Comparison of ENCODE assay signal across 8 cellular contexts in the genomic region with DNA sequence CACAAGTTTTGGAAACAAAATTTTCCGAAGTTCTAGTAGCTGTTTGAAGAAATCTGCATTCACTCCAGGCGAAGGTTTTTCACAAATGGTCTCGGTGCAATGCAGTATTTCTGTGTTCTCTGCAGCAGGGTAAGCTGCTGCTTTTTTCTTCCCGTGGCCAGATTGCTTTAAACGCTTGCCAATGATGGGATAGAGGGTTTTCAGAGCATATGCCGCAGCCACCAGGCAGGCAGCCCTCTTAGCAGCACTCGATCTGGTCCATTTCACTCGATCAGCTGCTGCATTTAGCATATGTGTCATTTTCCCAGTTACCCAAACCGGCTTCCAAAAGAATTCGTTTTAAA. TPM values are rescaled to one million over a fixed set of nuclear protein-coding genes. Genes with fewer than 3 reads are reported as not detected.
DNase-seq lines count a peak whose midpoint lies in the region; ATAC-seq, FAIRE-seq and TF ChIP-seq lines count a peak whose summit lies in the region.

No MANE protein-coding gene starts in this region.

- H2AFZ ChIP-seq in PC-9 (peak overlapping the region; percentile 89), parathyroid adenoma (peak overlapping the region; percentile 89)

- no peak overlapping the region for H3K9ac ChIP-seq in parathyroid adenoma

- H3K27ac ChIP-seq in PC-9 (no peak overlapping the region), parathyroid adenoma (no peak overlapping the region)

- BruUV-seq in PC-9 (replicated peaks; lab: Mats Ljungman, UMichigan), result no TSS peak

- POLR2A ChIA-PET in PC-9 (lab: Charles Lee; ENCODE audit: unreplicated experiment), result interaction anchor here (0.6 kb wide), 2 partner anchors 106 to 210 kb away, joined by 3 to 12 read pairs; no protein-coding TSS in a partner anchor

- CTCF ChIA-PET in PC-9 (lab: Charles Lee), result interaction anchor here (0.5 to 1.4 kb wide), 4 partner anchors 14 to 760 kb away, joined by 3 to 4 read pairs (median 3); no protein-coding TSS in a partner anchor

- no peaks in the 10 kb centered on the region for H3K79me2 ChIP-seq in PC-9 (ENCODE audit: low read depth)
- H3K79me2 ChIP-seq in parathyroid adenoma, result no peaks in the 10 kb centered on the region

- no peaks in the 10 kb centered on the region for H3K36me3 ChIP-seq in PC-9 (ENCODE audit: low read depth)
- H3K36me3 ChIP-seq in parathyroid adenoma (ENCODE audit: control insufficient read depth, insufficient read depth, low read length), result no peaks in the 10 kb centered on the region

- H3K27me3 ChIP-seq in PC-9 (ENCODE audit: insufficient read depth, low read depth), result no peaks in the 10 kb centered on the region
- H3K27me3 ChIP-seq in parathyroid adenoma (ENCODE audit: control insufficient read depth, insufficient read depth, low read length), result no peaks in the 10 kb centered on the region

- no peak for FAIRE-seq in GM19239 (lab: Jason Lieb, UNC)

- intact Hi-C loops in PC-9 (cut with micrococcal nuclease; ENCODE audit: unreplicated experiment), result no loop called here

- DNase-seq in stimulated activated CD4-positive, alpha-beta T cell treated with anti-CD3 and anti-CD28 coated beads, Interleukin-15, amount 100 ng/mL, for 24 hours, result peak; percentile 20
- DNase-seq in stimulated activated CD4-positive, alpha-beta T cell treated with anti-CD3 and anti-CD28 coated beads, Interleukin-2, amount 100 ng/mL, for 24 hours, result no peak
- DNase-seq in PC-9 (no peak), epithelial cell of proximal tubule (ENCODE audit: low read depth) (no peak), GM19239 (ENCODE audit: insufficient read length, low spot score) (no peak)
- no peak for DNase-seq in NK-92 treated with Interleukin-12 subunit alpha and Interleukin-12 subunit beta, amount 100 ng/mL, for 24 hours (lab: John Stamatoyannopoulos, UW)

- H4K20me1 ChIP-seq in PC-9 (ENCODE audit: insufficient read depth), result no peaks in the 10 kb centered on the region

- TF ChIP-seq CTCF in PC-9 (conservative IDR thresholded peaks at IDR 0.05) (no peak), epithelial cell of proximal tubule (conservative IDR thresholded peaks at IDR 0.05; ENCODE audit: low read depth, low read length) (no peak), parathyroid adenoma (IDR thresholded peaks at IDR 0.05) (no peak)

- H3K4me1 ChIP-seq in PC-9 (replicated peaks; ENCODE audit: insufficient read depth) (no peaks in the 10 kb centered on the region; the same call in 1 of the 2 replicates), parathyroid adenoma (peaks cover 2% of the 10 kb centered on the region)

- H3K9me2 ChIP-seq in PC-9 (ENCODE audit: insufficient read depth), result no peaks in the 10 kb centered on the region

- ATAC-seq in HG03039 (IDR thresholded peaks at IDR 0.05; ENCODE audit: unreplicated experiment), result peak; percentile 9

- no peak overlapping the region for H3K4me3 ChIP-seq in PC-9
- peak overlapping the region; percentile 67 for H3K4me3 ChIP-seq in epithelial cell of proximal tubule (ENCODE audit: low read depth, low read length)
- peak overlapping the region; percentile 73 for H3K4me3 ChIP-seq in parathyroid adenoma (ENCODE audit: low read depth, low read length)

- H3K4me2 ChIP-seq in PC-9, result peak overlapping the region; percentile 85
- H3K4me2 ChIP-seq in parathyroid adenoma (ENCODE audit: low read length), result peak overlapping the region; percentile 74

- H3F3A ChIP-seq in PC-9 (ENCODE audit: insufficient read depth, low read depth), result no peaks in the 10 kb centered on the region

- H3K9me3 ChIP-seq in PC-9 (ENCODE audit: insufficient read depth, low read depth) (no peaks in the 10 kb centered on the region), parathyroid adenoma (ENCODE audit: control insufficient read depth, low read length) (no peaks in the 10 kb centered on the region)

RNA-seq across cellular contexts. Expression of a gene that starts 0.3 kb away (rescaled TPM):
- not detected in 2 replicates for total RNA-seq in PC-9 (2021)
- not detected in 2 replicates for total RNA-seq in epithelial cell of proximal tubule
